Comparison of ENCODE assay signal across 21 cellular contexts in the genomic region with DNA sequence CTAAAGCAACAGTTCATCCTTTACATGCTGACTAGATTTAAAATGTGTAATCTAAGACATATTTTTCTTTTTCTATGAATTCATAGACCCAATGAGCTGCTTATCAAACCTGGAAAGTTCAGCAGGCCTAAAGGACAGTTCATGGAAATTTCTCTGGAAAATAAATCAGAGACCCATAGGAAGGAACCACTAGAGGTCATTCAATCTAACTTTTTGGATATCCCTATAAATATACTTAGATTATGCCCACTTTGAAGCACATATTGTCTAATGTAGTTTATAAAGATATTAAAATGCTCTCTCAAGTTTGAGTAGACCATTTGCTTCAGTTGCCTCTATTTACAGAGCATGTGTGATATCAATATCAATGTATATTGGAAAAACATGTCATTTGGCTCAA.
A peak's percentile ranks its signal among the peaks of the same experiment; 100 is the strongest.
DNase-seq lines count a peak whose midpoint lies in the region; ATAC-seq and TF ChIP-seq lines count a peak whose summit lies in the region.
"Had no signal": no experiment of that assay in that cellular context is flagged by ENCODE, and none has a peak within 500 bp of the region (broad histone marks: within the 10 kb centered on the region; RNA-seq: fewer than 3 reads in every experiment).

No MANE protein-coding gene starts in this region.

- TF ChIP-seq POLR2A in sigmoid colon (IDR thresholded peaks at IDR 0.05), result no peak

- H3K4me3 ChIP-seq in adipocyte (ENCODE audit: low read length) (no peak overlapping the region), retinal pigment epithelial cell (ENCODE audit: low read length) (no peak overlapping the region), sigmoid colon (no peak overlapping the region)
- H3K4me3 ChIP-seq: BLaER1 treated with 17β-estradiol and CSF1 and Interleukin-3, amounts not matched to agents 10 nM and 100 nM; GM23338; SJCRH30 had no signal

- H3K4me1 Mint-ChIP-seq in natural killer cell treated with Interleukin-12 subunit alpha and Interleukin-12 subunit beta and Interleukin-15 and Interleukin-18, amount 100 ng/mL, for 72 hours (ENCODE audit: low read depth in 2 of 2), result no peaks in the 10 kb centered on the region
- H3K4me1 Mint-ChIP-seq: CD8-positive, alpha-beta memory T cell had no signal

- DNase-seq in NCI-H1092 treated with DMSO at 0.1 percent for 48 hours (lab: John Stamatoyannopoulos, UW) (peak; percentile 22), NCI-H1092 (lab: John Stamatoyannopoulos, UW) (no peak), GM03348 (ENCODE audit: low spot score) (peak; percentile 6), adipocyte (ENCODE audit: low read depth) (peak; percentile 6), retinal pigment epithelial cell (ENCODE audit: low read depth) (no peak), sigmoid colon (no peak), NCI-H1436 treated with DMSO at 0.1 percent for 48 hours (lab: John Stamatoyannopoulos, UW) (no peak)
- DNase-seq in natural killer cell treated with Interleukin-12 subunit alpha and Interleukin-12 subunit beta and Interleukin-15 and Interleukin-18, amount 100 ng/mL, for 72 hours (ENCODE audit: low spot score), result no peak
- DNase-seq: CD8-positive, alpha-beta memory T cell; HCEC 1CT; KBM-7; NCI-H1694; NCI-H2081 treated with DMSO at 0.1 percent for 48 hours; NCI-H748 treated with DMSO at 0.1 percent for 48 hours; OCI-M1; SJCRH30; SW 1271; T-helper 2 cell had no signal

- no peak for ATAC-seq in natural killer cell treated with Interleukin-12 subunit alpha and Interleukin-12 subunit beta and Interleukin-15 and Interleukin-18, amount 100 ng/mL, for 72 hours
- ATAC-seq: GM23338 had no signal

- H3K9me3 Mint-ChIP-seq in natural killer cell treated with Interleukin-12 subunit alpha and Interleukin-12 subunit beta and Interleukin-15 and Interleukin-18, amount 100 ng/mL, for 72 hours, result no peaks in the 10 kb centered on the region
- H3K9me3 Mint-ChIP-seq: GM23338 had no signal

- H3K27ac Mint-ChIP-seq in natural killer cell treated with Interleukin-12 subunit alpha and Interleukin-12 subunit beta and Interleukin-15 and Interleukin-18, amount 100 ng/mL, for 72 hours, result no peak overlapping the region
- H3K27ac Mint-ChIP-seq: CD8-positive, alpha-beta memory T cell; GM23338 had no signal

- intact Hi-C loops in sigmoid colon (cut with DNase I), result no loop called here

- no peak overlapping the region for H3K4me3 Mint-ChIP-seq in natural killer cell treated with Interleukin-12 subunit alpha and Interleukin-12 subunit beta and Interleukin-15 and Interleukin-18, amount 100 ng/mL, for 72 hours
- H3K4me3 Mint-ChIP-seq: CD8-positive, alpha-beta memory T cell; GM23338 had no signal

- no peaks in the 10 kb centered on the region for H3K36me3 ChIP-seq in adipocyte (ENCODE audit: control insufficient read depth, insufficient read depth, low read length, severe bottlenecking)
- H3K36me3 ChIP-seq in sigmoid colon, result no peaks in the 10 kb centered on the region
- H3K36me3 ChIP-seq: BLaER1 treated with 17β-estradiol and CSF1 and Interleukin-3, amounts not matched to agents 10 nM and 100 nM; SJCRH30 had no signal

- H3K4me1 ChIP-seq in adipocyte (ENCODE audit: control insufficient read depth, insufficient read depth, low read length) (no peaks in the 10 kb centered on the region), sigmoid colon (no peaks in the 10 kb centered on the region)
- H3K4me1 ChIP-seq: BLaER1 treated with 17β-estradiol and CSF1 and Interleukin-3, amounts not matched to agents 10 nM and 100 nM; SJCRH30 had no signal

- H3K36me3 Mint-ChIP-seq in natural killer cell treated with Interleukin-12 subunit alpha and Interleukin-12 subunit beta and Interleukin-15 and Interleukin-18, amount 100 ng/mL, for 72 hours, result no peaks in the 10 kb centered on the region
- H3K36me3 Mint-ChIP-seq: CD8-positive, alpha-beta memory T cell had no signal

- TF ChIP-seq CTCF in retinal pigment epithelial cell (conservative IDR thresholded peaks at IDR 0.05; ENCODE audit: low read depth, low read length) (peak; percentile 15), sigmoid colon (IDR thresholded peaks at IDR 0.05) (no peak)

- H3K27me3 ChIP-seq in adipocyte (replicated peaks; ENCODE audit: control insufficient read depth, insufficient read depth, low read length) (no peaks in the 10 kb centered on the region), sigmoid colon (no peaks in the 10 kb centered on the region)
- H3K27me3 ChIP-seq: BLaER1 treated with 17β-estradiol and CSF1 and Interleukin-3, amounts not matched to agents 10 nM and 100 nM; SJCRH30 had no signal

- no peak overlapping the region for H3K9ac ChIP-seq in adipocyte (ENCODE audit: low read length)
- H3K9ac ChIP-seq: BLaER1 treated with 17β-estradiol and CSF1 and Interleukin-3, amounts not matched to agents 10 nM and 100 nM had no signal

- no peak for TF ChIP-seq EP300 in sigmoid colon (IDR thresholded peaks at IDR 0.05)

- no peak overlapping the region for H3K27ac ChIP-seq in sigmoid colon
- H3K27ac ChIP-seq: 22Rv1; BLaER1 treated with 17β-estradiol and CSF1 and Interleukin-3, amounts not matched to agents 10 nM and 100 nM; SJCRH30 had no signal

- H3K27me3 Mint-ChIP-seq in natural killer cell treated with Interleukin-12 subunit alpha and Interleukin-12 subunit beta and Interleukin-15 and Interleukin-18, amount 100 ng/mL, for 72 hours, result no peaks in the 10 kb centered on the region
- H3K27me3 Mint-ChIP-seq: CD8-positive, alpha-beta memory T cell had no signal

- no peaks in the 10 kb centered on the region for H3K9me3 ChIP-seq in adipocyte (ENCODE audit: control insufficient read depth, low read length)
- no peaks in the 10 kb centered on the region for H3K9me3 ChIP-seq in sigmoid colon
- H3K9me3 ChIP-seq: BLaER1 treated with 17β-estradiol and CSF1 and Interleukin-3, amounts not matched to agents 10 nM and 100 nM; SJCRH30 had no signal

Comparison
In these comparisons a context has a peak if more than half of its experiments do, and no peak if none do; other contexts are left out.
1. DNase-seq: peak in NCI-H1092 treated with DMSO at 0.1 percent for 48 hours (single experiment), GM03348 (single experiment) and adipocyte (single experiment); none in NCI-H1092 (single experiment), retinal pigment epithelial cell (single experiment), sigmoid colon (single experiment), NCI-H1436 treated with DMSO at 0.1 percent for 48 hours (single experiment) and natural killer cell treated with Interleukin-12 subunit alpha and Interleukin-12 subunit beta and Interleukin-15 and Interleukin-18, amount 100 ng/mL, for 72 hours (single experiment).